ENCODE assay signal across 1 cellular context in genomic region chr11:44397586-44398178, GRCh38.
A peak's percentile ranks its signal among the peaks of the same experiment; 100 is the strongest.
TF ChIP-seq lines count a peak whose summit lies in the region.

No MANE protein-coding gene starts in this region.

TF ChIP-seq in K562, 482 proteins besides CTCF, POLR2A, EP300 and RAD21 (continued from another document):
- TF ChIP-seq ZNF407 (IDR thresholded peaks at IDR 0.05; ENCODE audit: low read depth) = no peak
- TF ChIP-seq E4F1 (CRISPR knock-in tag; IDR thresholded peaks at IDR 0.05; ENCODE audit: borderline replicate concordance) = no peak
- peak; percentile 46; the same call in 1 of the 2 replicates for TF ChIP-seq MTA2 (IDR thresholded peaks at IDR 0.05; ENCODE audit: low read depth)
- TF ChIP-seq TCF3 (CRISPR knock-in tag; IDR thresholded peaks at IDR 0.05) = peak; percentile 86
- peak; percentile 75 for TF ChIP-seq TAL1 (IDR thresholded peaks at IDR 0.05)
- no peak for TF ChIP-seq POU5F1 (IDR thresholded peaks at IDR 0.05; ENCODE audit: borderline replicate concordance, low read depth, low read length, partially characterized antibody)
- TF ChIP-seq NCOR1 (IDR thresholded peaks at IDR 0.05) = peak; percentile 47
- TF ChIP-seq CBFA2T2 (conservative IDR thresholded peaks at IDR 0.05) = peak; percentile 61
- TF ChIP-seq CBFA2T3 (IDR thresholded peaks at IDR 0.05) = peak; percentile 73
- peak; percentile 73 for TF ChIP-seq ARID1B (IDR thresholded peaks at IDR 0.05)
- TF ChIP-seq TCF7L2 (IDR thresholded peaks at IDR 0.05; ENCODE audit: low read depth, low read length) = no peak
- no peak for TF ChIP-seq ZBTB40 (IDR thresholded peaks at IDR 0.05)
- no peak for TF ChIP-seq ZBTB40 (CRISPR knock-in tag; IDR thresholded peaks at IDR 0.05)
- no peak for TF ChIP-seq ZBTB34 (CRISPR knock-in tag; IDR thresholded peaks at IDR 0.05)
- TF ChIP-seq HNRNPK (IDR thresholded peaks at IDR 0.05; ENCODE audit: low read depth, low read length, poor library complexity, severe bottlenecking) = no peak
- TF ChIP-seq FOXA3 (CRISPR knock-in tag; conservative IDR thresholded peaks at IDR 0.05 in 1 of 2, IDR thresholded peaks at IDR 0.05 in 1 of 2) = peak; percentile 84 to 95
- peak; percentile 14; the same call in 1 of the 2 replicates for TF ChIP-seq STAT5A (IDR thresholded peaks at IDR 0.05; ENCODE audit: borderline replicate concordance, low read length)
